18 cellular contexts compared by ENCODE assay signal in genomic region chr3:175399156-175399840, GRCh38.
"Had no signal": no experiment of that assay in that cellular context is flagged by ENCODE, and none has a peak within 500 bp of the region (broad histone marks: within the 10 kb centered on the region; RNA-seq: fewer than 3 reads in every experiment).

No MANE protein-coding gene starts in this region.

- H3K27ac ChIP-seq: epithelial cell of prostate, psoas muscle, transverse colon had no signal

- H3K36me3 ChIP-seq: transverse colon had no signal

- DNase-seq: activated B cell treated with CpG ODN at 0.5 μM for 24 hours; activated CD4-positive, alpha-beta T cell treated with anti-CD3 and anti-CD28 coated beads, Interleukin-2, amount 10 ng/mL, durations not matched to agents 7 days and 5 days; activated T-cell treated with anti-CD3 and anti-CD28 coated beads for 4 hours; cortex of kidney; effector CD8-positive, alpha-beta T cell; left colon; mammary epithelial cell; occipital lobe; psoas muscle; stimulated activated CD4-positive, alpha-beta T cell treated with anti-CD3 and anti-CD28 coated beads, Interleukin-2, amount 100 ng/mL, for 24 hours; stimulated activated naive CD4-positive, alpha-beta T cell; substantia nigra; transverse colon had no signal

- H3K27me3 ChIP-seq: transverse colon had no signal

- H3K27ac Mint-ChIP-seq: activated B cell treated with CpG ODN at 0.5 μM for 24 hours; activated CD4-positive, alpha-beta T cell treated with anti-CD3 and anti-CD28 coated beads, Interleukin-2, amount 10 ng/mL, durations not matched to agents 7 days and 5 days; activated naive CD4-positive, alpha-beta T cell treated with anti-CD3 and anti-CD28 coated beads, Interleukin-2, amount 50 U/mL, for 24 hours; natural killer cell treated with Interleukin-12 subunit alpha and Interleukin-12 subunit beta and Interleukin-15 and Interleukin-18, amount 100 ng/mL, for 72 hours had no signal

- H3K4me3 Mint-ChIP-seq: activated B cell treated with CpG ODN at 0.5 μM for 24 hours; activated CD4-positive, alpha-beta T cell treated with anti-CD3 and anti-CD28 coated beads, Interleukin-2, amount 10 ng/mL, durations not matched to agents 7 days and 5 days; activated naive CD4-positive, alpha-beta T cell treated with anti-CD3 and anti-CD28 coated beads, Interleukin-2, amount 50 U/mL, for 24 hours; central memory CD8-positive, alpha-beta T cell; natural killer cell treated with Interleukin-12 subunit alpha and Interleukin-12 subunit beta and Interleukin-15 and Interleukin-18, amount 100 ng/mL, for 72 hours had no signal

- H3K4me3 ChIP-seq: psoas muscle, transverse colon had no signal

- H3K4me1 Mint-ChIP-seq: activated B cell treated with CpG ODN at 0.5 μM for 24 hours; activated CD4-positive, alpha-beta T cell treated with anti-CD3 and anti-CD28 coated beads, Interleukin-2, amount 10 ng/mL, durations not matched to agents 7 days and 5 days; activated naive CD4-positive, alpha-beta T cell treated with anti-CD3 and anti-CD28 coated beads, Interleukin-2, amount 50 U/mL, for 24 hours; central memory CD8-positive, alpha-beta T cell had no signal

- H3K36me3 Mint-ChIP-seq: activated naive CD4-positive, alpha-beta T cell treated with anti-CD3 and anti-CD28 coated beads, Interleukin-2, amount 50 U/mL, for 24 hours; natural killer cell treated with Interleukin-12 subunit alpha and Interleukin-12 subunit beta and Interleukin-15 and Interleukin-18, amount 100 ng/mL, for 72 hours had no signal

- H3K27me3 Mint-ChIP-seq: activated B cell treated with CpG ODN at 0.5 μM for 24 hours; activated CD4-positive, alpha-beta T cell treated with anti-CD3 and anti-CD28 coated beads, Interleukin-2, amount 10 ng/mL, durations not matched to agents 7 days and 5 days; activated naive CD4-positive, alpha-beta T cell treated with anti-CD3 and anti-CD28 coated beads, Interleukin-2, amount 50 U/mL, for 24 hours; central memory CD8-positive, alpha-beta T cell; natural killer cell treated with Interleukin-12 subunit alpha and Interleukin-12 subunit beta and Interleukin-15 and Interleukin-18, amount 100 ng/mL, for 72 hours had no signal

- H3K9me3 ChIP-seq: psoas muscle, transverse colon had no signal

- ATAC-seq: left colon; natural killer cell treated with Interleukin-12 subunit alpha and Interleukin-12 subunit beta and Interleukin-15 and Interleukin-18, amount 100 ng/mL, for 72 hours; psoas muscle; sciatic nerve had no signal

- H3K4me1 ChIP-seq: psoas muscle, transverse colon had no signal
